ENCODE assay signal across 1 cellular context in the genomic region with DNA sequence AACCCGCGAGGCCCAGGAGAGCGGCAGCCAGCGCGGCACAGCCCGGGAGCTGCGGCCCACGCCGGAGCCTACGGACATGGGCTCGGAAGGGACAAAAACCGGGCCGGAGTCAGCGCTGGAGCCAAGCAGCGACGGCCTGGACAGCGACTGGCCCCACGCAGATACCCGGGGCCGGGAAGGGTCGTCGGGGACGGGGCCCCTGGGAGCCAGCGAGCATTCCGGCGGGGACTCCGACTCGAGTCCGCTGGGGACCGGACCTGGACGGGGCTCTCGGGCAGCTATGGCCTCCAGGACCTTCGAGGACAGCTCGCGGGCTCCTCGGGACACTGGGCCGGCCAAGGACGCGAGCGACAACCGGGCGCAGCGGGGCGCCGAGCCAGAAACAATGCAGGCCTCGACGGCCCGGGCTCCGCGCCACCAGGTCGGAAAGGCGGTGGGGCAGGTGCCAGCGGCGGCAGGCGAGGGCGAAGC.
TF ChIP-seq lines count a peak whose summit lies in the region.

No MANE protein-coding gene starts in this region.

TF ChIP-seq in K562, 482 proteins besides CTCF, POLR2A, EP300 and RAD21 (continued from another document):
- TF ChIP-seq YY1 (IDR thresholded peaks at IDR 0.05; ENCODE audit: borderline replicate concordance in 1 of 3, control insufficient read depth in 1 of 3, extremely low read depth in 1 of 3, insufficient read depth in 3 of 3, insufficient read length in 1 of 3, insufficient replicate concordance in 2 of 3, low read depth in 1 of 3, low read length in 2 of 3) = peak in 1 of 3 experiments; percentile 1
